19 cellular contexts compared by ENCODE assay signal in the genomic region with DNA sequence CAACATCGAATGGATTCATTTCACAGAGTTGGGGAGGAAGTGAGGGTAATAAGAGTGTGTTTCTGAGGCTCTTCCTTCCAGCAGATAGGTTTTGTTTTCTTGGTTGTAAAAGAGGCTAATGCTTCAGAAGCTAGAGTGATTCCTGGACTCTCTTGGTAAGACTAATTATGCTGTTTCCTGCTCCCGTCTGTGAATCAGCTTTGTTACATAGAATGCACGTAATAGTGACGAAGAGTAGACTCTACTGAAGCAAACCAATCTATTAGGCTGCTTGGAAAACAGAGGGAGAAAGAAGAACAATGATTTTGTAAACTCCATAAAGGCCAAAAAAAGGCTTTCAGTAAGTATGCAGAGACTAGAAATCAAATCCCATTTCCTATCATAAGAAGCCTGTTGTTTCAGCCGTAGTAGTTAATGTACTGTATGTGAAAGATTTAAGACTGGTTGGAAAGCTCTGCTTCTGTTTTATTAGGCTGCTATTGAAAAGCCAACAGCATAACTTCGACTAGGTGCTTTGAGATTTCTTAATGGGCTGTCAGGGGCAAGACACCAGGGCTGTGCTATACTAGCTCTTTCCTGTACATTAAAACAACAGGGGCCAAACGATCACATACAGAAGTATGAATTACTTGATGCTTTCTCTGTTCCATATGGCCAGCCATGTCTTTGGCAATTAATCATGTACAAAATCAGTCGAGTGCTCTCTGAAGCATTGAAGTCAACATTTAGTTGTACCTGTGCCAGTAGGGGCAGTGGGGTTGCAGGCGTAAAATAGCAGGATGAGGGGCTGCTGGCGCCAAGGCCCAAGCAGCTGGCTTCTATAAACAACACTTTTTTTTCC.
DNase-seq lines count a peak whose midpoint lies in the region; ATAC-seq and TF ChIP-seq lines count a peak whose summit lies in the region.
"Had no signal": no experiment of that assay in that cellular context is flagged by ENCODE, and none has a peak within 500 bp of the region (broad histone marks: within the 10 kb centered on the region; RNA-seq: fewer than 3 reads in every experiment).

No MANE protein-coding gene starts in this region.

- H3K4me3 Mint-ChIP-seq in Caco-2 (ENCODE audit: unreplicated experiment), result no peak overlapping the region
- no peak overlapping the region for H3K4me3 Mint-ChIP-seq in naive thymus-derived CD8-positive, alpha-beta T cell
- H3K4me3 Mint-ChIP-seq: activated CD4-positive, alpha-beta T cell treated with anti-CD3 and anti-CD28 coated beads for 36 hours; B cell; T-helper 17 cell had no signal

- intact Hi-C loops in Caco-2 (cut with micrococcal nuclease; ENCODE audit: unreplicated experiment), result no loop called here

- no peak overlapping the region for H3K9ac ChIP-seq in fibroblast of lung (ENCODE audit: insufficient read depth, low read length)
- H3K9ac ChIP-seq: GM23248 had no signal

- H3K4me1 ChIP-seq in Caco-2, result peaks cover 43% of the 10 kb centered on the region
- H3K4me1 ChIP-seq in fibroblast of lung (ENCODE audit: control insufficient read depth, extremely low read depth, insufficient read depth, low read length), result no peaks in the 10 kb centered on the region
- H3K4me1 ChIP-seq: uterus had no signal

- H3K27ac ChIP-seq in fibroblast of lung (ENCODE audit: insufficient read depth, low read length), result no peak overlapping the region
- H3K27ac ChIP-seq: GM23248, uterus had no signal

- no peak for ATAC-seq in HG03280 (IDR thresholded peaks at IDR 0.05; ENCODE audit: unreplicated experiment)
- no peak for ATAC-seq in naive thymus-derived CD8-positive, alpha-beta T cell
- ATAC-seq: T-helper 17 cell had no signal

- no peaks in the 10 kb centered on the region for H3K27me3 ChIP-seq in Caco-2 (replicated peaks; ENCODE audit: control insufficient read depth, insufficient read depth, low read length)
- no peaks in the 10 kb centered on the region for H3K27me3 ChIP-seq in fibroblast of lung (ENCODE audit: control insufficient read depth, insufficient read depth, low read length)
- H3K27me3 ChIP-seq: uterus had no signal

- no peaks in the 10 kb centered on the region for H3K27me3 Mint-ChIP-seq in Caco-2 (ENCODE audit: insufficient read depth, unreplicated experiment)
- no peaks in the 10 kb centered on the region for H3K27me3 Mint-ChIP-seq in naive thymus-derived CD8-positive, alpha-beta T cell
- H3K27me3 Mint-ChIP-seq: activated CD4-positive, alpha-beta T cell treated with anti-CD3 and anti-CD28 coated beads for 36 hours; B cell; T-helper 17 cell had no signal

- H3K9me3 Mint-ChIP-seq in Caco-2 (ENCODE audit: unreplicated experiment), result no peaks in the 10 kb centered on the region
- H3K9me3 Mint-ChIP-seq in naive thymus-derived CD8-positive, alpha-beta T cell, result no peaks in the 10 kb centered on the region

- H4K20me1 ChIP-seq in fibroblast of lung (ENCODE audit: control insufficient read depth, extremely low read depth, insufficient read depth, low read length), result no peaks in the 10 kb centered on the region

- no peak for TF ChIP-seq CTCF in Caco-2 (IDR thresholded peaks at IDR 0.05; ENCODE audit: insufficient read depth in 1 of 2, low read depth in 1 of 2, low read length in 1 of 2, severe bottlenecking in 1 of 2, unreplicated experiment in 1 of 2)
- no peak for TF ChIP-seq CTCF in fibroblast of lung (conservative IDR thresholded peaks at IDR 0.05 in 1 of 2, IDR thresholded peaks at IDR 0.05 in 1 of 2; ENCODE audit: low read depth in 1 of 2, low read length in 2 of 2)

- H3K27ac Mint-ChIP-seq in Caco-2 (ENCODE audit: unreplicated experiment), result peak overlapping the region; percentile 79
- H3K27ac Mint-ChIP-seq in naive thymus-derived CD8-positive, alpha-beta T cell, result peak overlapping the region in 2 of 10 donors; percentile 7 to 20
- H3K27ac Mint-ChIP-seq: activated CD4-positive, alpha-beta T cell treated with anti-CD3 and anti-CD28 coated beads for 36 hours; B cell; T-helper 17 cell had no signal

- no peaks in the 10 kb centered on the region for H3K79me2 ChIP-seq in fibroblast of lung (ENCODE audit: control insufficient read depth, insufficient read depth, low read length)

- H3K4me2 ChIP-seq in fibroblast of lung (ENCODE audit: extremely low read depth, insufficient read depth, low read length), result no peak overlapping the region

- no peaks in the 10 kb centered on the region for H3K36me3 ChIP-seq in Caco-2 (ENCODE audit: control insufficient read depth, insufficient read depth, low read length)
- no peaks in the 10 kb centered on the region for H3K36me3 ChIP-seq in fibroblast of lung (ENCODE audit: control insufficient read depth, insufficient read depth, low read length)
- H3K36me3 ChIP-seq: uterus had no signal

- CTCF ChIA-PET in Caco-2 (lab: Charles Lee), result interaction anchor here (0.6 kb wide), 1 partner anchor 180 kb away, joined by 3 read pairs; no protein-coding TSS in a partner anchor

- BruUV-seq in Caco-2 (replicated peaks; lab: Mats Ljungman, UMichigan), result no TSS peak

- H2AFZ ChIP-seq in fibroblast of lung (ENCODE audit: low read length), result no peak overlapping the region
- H2AFZ ChIP-seq: GM23248 had no signal

- no peak for DNase-seq in Caco-2
- DNase-seq in NCI-H1092 (lab: John Stamatoyannopoulos, UW), result peak; percentile 87
- DNase-seq in NCI-H510A treated with DMSO at 0.1 percent for 48 hours (lab: John Stamatoyannopoulos, UW), result peak; percentile 89
- DNase-seq in fibroblast of lung (ENCODE audit: low read depth in 2 of 2), result peak; percentile 50 to 53
- DNase-seq in dedifferentiated amniotic fluid mesenchymal stem cell (ENCODE audit: extremely low spot score), result no peak
- DNase-seq in naive thymus-derived CD8-positive, alpha-beta T cell, result no peak
- no peak for DNase-seq in HUDEP-2 (lab: John Stamatoyannopoulos, UW; ENCODE audit: unreplicated experiment in 76 of 76)
- DNase-seq: activated CD4-positive, alpha-beta T cell treated with anti-CD3 and anti-CD28 coated beads for 36 hours; glutamatergic neuron; GM23248; NCI-H774; occipital lobe; RPMI8226; small intestine; stimulated activated naive CD4-positive, alpha-beta T cell treated with Interleukin-2 at 50 U/mL for 16 hours; T-helper 17 cell; uterus had no signal

- peaks cover 28% of the 10 kb centered on the region for H3K4me1 Mint-ChIP-seq in Caco-2 (ENCODE audit: low read depth, unreplicated experiment)
- H3K4me1 Mint-ChIP-seq in naive thymus-derived CD8-positive, alpha-beta T cell, result peaks cover 7 to 14% (median 12%) of the 10 kb centered on the region in 4 donors
- H3K4me1 Mint-ChIP-seq: B cell had no signal

- H3K36me3 Mint-ChIP-seq in Caco-2 (ENCODE audit: insufficient read depth, unreplicated experiment), result no peaks in the 10 kb centered on the region
- H3K36me3 Mint-ChIP-seq in naive thymus-derived CD8-positive, alpha-beta T cell, result peaks cover 0 to 11% (median 2%) of the 10 kb centered on the region in 3 donors

- H3K9me3 ChIP-seq in Caco-2 (no peaks in the 10 kb centered on the region), fibroblast of lung (ENCODE audit: control insufficient read depth, insufficient read depth, low read depth, low read length) (no peaks in the 10 kb centered on the region)
- H3K9me3 ChIP-seq: uterus had no signal

- H3K4me3 ChIP-seq in Caco-2 (ENCODE audit: low read depth, low read length) (no peak overlapping the region), fibroblast of lung (replicated peaks in 1 of 4; ENCODE audit: control extremely low read depth in 1 of 4, insufficient read depth in 1 of 4, low read depth in 3 of 4, low read length in 4 of 4) (no peak overlapping the region)
- H3K4me3 ChIP-seq: GM23248, uterus had no signal

- POLR2A ChIA-PET in Caco-2 (lab: Charles Lee), result no interaction called here
- POLR2A ChIA-PET in naive thymus-derived CD8-positive, alpha-beta T cell (lab: Charles Lee), result no interaction called here

Comparison
In these comparisons a context has a peak if more than half of its experiments do, and no peak if none do; other contexts are left out.
1. DNase-seq: peak in NCI-H1092 (single experiment), NCI-H510A treated with DMSO at 0.1 percent for 48 hours (single experiment) and fibroblast of lung (2 of 2); none in Caco-2 (0 of 2), dedifferentiated amniotic fluid mesenchymal stem cell (single experiment), naive thymus-derived CD8-positive, alpha-beta T cell (0 of 10) and HUDEP-2 (0 of 76).